In genomic region chr4:42656986-42657792, GRCh38 we compare ENCODE assay signal across 1 cellular context.
A peak's percentile ranks its signal among the peaks of the same experiment; 100 is the strongest.
TF ChIP-seq lines count a peak whose summit lies in the region.

ATP8A1 (minus strand) TSS chr4:42657105; CDS start chr4:42656873, 232 bp downstream.

TF ChIP-seq in HepG2, 621 proteins besides CTCF, POLR2A, EP300 and RAD21 (continued from another document and continues in another):
- TF ChIP-seq, protein P1, sequence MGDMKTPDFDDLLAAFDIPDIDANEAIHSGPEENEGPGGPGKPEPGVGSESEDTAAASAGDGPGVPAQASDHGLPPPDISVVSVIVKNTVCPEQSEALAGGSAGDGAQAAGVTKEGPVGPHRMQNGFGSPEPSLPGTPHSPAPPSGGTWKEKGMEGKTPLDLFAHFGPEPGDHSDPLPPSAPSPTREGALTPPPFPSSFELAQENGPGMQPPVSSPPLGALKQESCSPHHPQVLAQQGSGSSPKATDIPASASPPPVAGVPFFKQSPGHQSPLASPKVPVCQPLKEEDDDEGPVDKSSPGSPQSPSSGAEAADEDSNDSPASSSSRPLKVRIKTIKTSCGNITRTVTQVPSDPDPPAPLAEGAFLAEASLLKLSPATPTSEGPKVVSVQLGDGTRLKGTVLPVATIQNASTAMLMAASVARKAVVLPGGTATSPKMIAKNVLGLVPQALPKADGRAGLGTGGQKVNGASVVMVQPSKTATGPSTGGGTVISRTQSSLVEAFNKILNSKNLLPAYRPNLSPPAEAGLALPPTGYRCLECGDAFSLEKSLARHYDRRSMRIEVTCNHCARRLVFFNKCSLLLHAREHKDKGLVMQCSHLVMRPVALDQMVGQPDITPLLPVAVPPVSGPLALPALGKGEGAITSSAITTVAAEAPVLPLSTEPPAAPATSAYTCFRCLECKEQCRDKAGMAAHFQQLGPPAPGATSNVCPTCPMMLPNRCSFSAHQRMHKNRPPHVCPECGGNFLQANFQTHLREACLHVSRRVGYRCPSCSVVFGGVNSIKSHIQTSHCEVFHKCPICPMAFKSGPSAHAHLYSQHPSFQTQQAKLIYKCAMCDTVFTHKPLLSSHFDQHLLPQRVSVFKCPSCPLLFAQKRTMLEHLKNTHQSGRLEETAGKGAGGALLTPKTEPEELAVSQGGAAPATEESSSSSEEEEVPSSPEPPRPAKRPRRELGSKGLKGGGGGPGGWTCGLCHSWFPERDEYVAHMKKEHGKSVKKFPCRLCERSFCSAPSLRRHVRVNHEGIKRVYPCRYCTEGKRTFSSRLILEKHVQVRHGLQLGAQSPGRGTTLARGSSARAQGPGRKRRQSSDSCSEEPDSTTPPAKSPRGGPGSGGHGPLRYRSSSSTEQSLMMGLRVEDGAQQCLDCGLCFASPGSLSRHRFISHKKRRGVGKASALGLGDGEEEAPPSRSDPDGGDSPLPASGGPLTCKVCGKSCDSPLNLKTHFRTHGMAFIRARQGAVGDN (CRISPR knock-in tag; IDR thresholded peaks at IDR 0.05) = peak; percentile 64
- TF ChIP-seq ZNF143 (CRISPR knock-in tag; IDR thresholded peaks at IDR 0.05) = peak; percentile 30; the same call in 1 of the 2 replicates
- TF ChIP-seq, protein P2, sequence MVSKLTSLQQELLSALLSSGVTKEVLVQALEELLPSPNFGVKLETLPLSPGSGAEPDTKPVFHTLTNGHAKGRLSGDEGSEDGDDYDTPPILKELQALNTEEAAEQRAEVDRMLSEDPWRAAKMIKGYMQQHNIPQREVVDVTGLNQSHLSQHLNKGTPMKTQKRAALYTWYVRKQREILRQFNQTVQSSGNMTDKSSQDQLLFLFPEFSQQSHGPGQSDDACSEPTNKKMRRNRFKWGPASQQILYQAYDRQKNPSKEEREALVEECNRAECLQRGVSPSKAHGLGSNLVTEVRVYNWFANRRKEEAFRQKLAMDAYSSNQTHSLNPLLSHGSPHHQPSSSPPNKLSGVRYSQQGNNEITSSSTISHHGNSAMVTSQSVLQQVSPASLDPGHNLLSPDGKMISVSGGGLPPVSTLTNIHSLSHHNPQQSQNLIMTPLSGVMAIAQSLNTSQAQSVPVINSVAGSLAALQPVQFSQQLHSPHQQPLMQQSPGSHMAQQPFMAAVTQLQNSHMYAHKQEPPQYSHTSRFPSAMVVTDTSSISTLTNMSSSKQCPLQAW (CRISPR knock-in tag; IDR thresholded peaks at IDR 0.05) = peak; percentile 17; the same call in 1 of the 2 replicates
- TF ChIP-seq TEAD3 (CRISPR knock-in tag; optimal IDR thresholded peaks at IDR 0.05; ENCODE audit: borderline replicate concordance) = peak; percentile 59
- TF ChIP-seq RNF2 (conservative IDR thresholded peaks at IDR 0.05; ENCODE audit: low read depth) = peak; percentile 68; the same call in 1 of the 2 replicates
- TF ChIP-seq, protein P3, sequence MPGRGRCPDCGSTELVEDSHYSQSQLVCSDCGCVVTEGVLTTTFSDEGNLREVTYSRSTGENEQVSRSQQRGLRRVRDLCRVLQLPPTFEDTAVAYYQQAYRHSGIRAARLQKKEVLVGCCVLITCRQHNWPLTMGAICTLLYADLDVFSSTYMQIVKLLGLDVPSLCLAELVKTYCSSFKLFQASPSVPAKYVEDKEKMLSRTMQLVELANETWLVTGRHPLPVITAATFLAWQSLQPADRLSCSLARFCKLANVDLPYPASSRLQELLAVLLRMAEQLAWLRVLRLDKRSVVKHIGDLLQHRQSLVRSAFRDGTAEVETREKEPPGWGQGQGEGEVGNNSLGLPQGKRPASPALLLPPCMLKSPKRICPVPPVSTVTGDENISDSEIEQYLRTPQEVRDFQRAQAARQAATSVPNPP (CRISPR knock-in tag; IDR thresholded peaks at IDR 0.05) = 0 out of 2 replicates have a peak, but pooled peaks have one; percentile 22
- TF ChIP-seq, protein P4, sequence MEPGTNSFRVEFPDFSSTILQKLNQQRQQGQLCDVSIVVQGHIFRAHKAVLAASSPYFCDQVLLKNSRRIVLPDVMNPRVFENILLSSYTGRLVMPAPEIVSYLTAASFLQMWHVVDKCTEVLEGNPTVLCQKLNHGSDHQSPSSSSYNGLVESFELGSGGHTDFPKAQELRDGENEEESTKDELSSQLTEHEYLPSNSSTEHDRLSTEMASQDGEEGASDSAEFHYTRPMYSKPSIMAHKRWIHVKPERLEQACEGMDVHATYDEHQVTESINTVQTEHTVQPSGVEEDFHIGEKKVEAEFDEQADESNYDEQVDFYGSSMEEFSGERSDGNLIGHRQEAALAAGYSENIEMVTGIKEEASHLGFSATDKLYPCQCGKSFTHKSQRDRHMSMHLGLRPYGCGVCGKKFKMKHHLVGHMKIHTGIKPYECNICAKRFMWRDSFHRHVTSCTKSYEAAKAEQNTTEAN (CRISPR knock-in tag; conservative IDR thresholded peaks at IDR 0.05) = 0 out of 2 replicates have a peak, but pooled peaks have one; percentile 33
- peak; percentile 91 for TF ChIP-seq ZFY (CRISPR knock-in tag; IDR thresholded peaks at IDR 0.05)
- peak; percentile 92 for TF ChIP-seq PHF8 (CRISPR knock-in tag; IDR thresholded peaks at IDR 0.05)
- peak; percentile 99 for TF ChIP-seq FOXK2 (IDR thresholded peaks at IDR 0.05)
- peak; percentile 91 for TF ChIP-seq ZFX (CRISPR knock-in tag; IDR thresholded peaks at IDR 0.05; ENCODE audit: low read depth)
- TF ChIP-seq ATM (IDR thresholded peaks at IDR 0.05; ENCODE audit: borderline replicate concordance) = no peak
- TF ChIP-seq HOXA3 (CRISPR knock-in tag; IDR thresholded peaks at IDR 0.05) = 0 out of 2 replicates have a peak, but pooled peaks have one; percentile 26
- TF ChIP-seq NR2F1 (CRISPR knock-in tag; IDR thresholded peaks at IDR 0.05) = no peak
- TF ChIP-seq, protein P5, sequence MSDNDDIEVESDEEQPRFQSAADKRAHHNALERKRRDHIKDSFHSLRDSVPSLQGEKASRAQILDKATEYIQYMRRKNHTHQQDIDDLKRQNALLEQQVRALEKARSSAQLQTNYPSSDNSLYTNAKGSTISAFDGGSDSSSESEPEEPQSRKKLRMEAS (IDR thresholded peaks at IDR 0.05) = peak; percentile 62
- no peak; the same call in 1 of the 2 replicates for TF ChIP-seq NCOA1 (CRISPR knock-in tag; IDR thresholded peaks at IDR 0.05)
- peak; percentile 61 for TF ChIP-seq RBFOX2 (IDR thresholded peaks at IDR 0.05; ENCODE audit: low read depth, low read length)
- TF ChIP-seq FOXP1 (IDR thresholded peaks at IDR 0.05) = no peak
- peak; percentile 26; the same call in 1 of the 2 replicates for TF ChIP-seq FOXP1 (CRISPR knock-in tag; IDR thresholded peaks at IDR 0.05)
- TF ChIP-seq U2AF2 (IDR thresholded peaks at IDR 0.05; ENCODE audit: low read depth, low read length) = no peak
- no peak for TF ChIP-seq ZBTB4 (CRISPR knock-in tag; IDR thresholded peaks at IDR 0.05; ENCODE audit: borderline replicate concordance)
- no peak for TF ChIP-seq HMGA1 (CRISPR knock-in tag; conservative IDR thresholded peaks at IDR 0.05)
- TF ChIP-seq ZMYM4 (CRISPR knock-in tag; IDR thresholded peaks at IDR 0.05) = peak; percentile 73
- TF ChIP-seq, protein P6, sequence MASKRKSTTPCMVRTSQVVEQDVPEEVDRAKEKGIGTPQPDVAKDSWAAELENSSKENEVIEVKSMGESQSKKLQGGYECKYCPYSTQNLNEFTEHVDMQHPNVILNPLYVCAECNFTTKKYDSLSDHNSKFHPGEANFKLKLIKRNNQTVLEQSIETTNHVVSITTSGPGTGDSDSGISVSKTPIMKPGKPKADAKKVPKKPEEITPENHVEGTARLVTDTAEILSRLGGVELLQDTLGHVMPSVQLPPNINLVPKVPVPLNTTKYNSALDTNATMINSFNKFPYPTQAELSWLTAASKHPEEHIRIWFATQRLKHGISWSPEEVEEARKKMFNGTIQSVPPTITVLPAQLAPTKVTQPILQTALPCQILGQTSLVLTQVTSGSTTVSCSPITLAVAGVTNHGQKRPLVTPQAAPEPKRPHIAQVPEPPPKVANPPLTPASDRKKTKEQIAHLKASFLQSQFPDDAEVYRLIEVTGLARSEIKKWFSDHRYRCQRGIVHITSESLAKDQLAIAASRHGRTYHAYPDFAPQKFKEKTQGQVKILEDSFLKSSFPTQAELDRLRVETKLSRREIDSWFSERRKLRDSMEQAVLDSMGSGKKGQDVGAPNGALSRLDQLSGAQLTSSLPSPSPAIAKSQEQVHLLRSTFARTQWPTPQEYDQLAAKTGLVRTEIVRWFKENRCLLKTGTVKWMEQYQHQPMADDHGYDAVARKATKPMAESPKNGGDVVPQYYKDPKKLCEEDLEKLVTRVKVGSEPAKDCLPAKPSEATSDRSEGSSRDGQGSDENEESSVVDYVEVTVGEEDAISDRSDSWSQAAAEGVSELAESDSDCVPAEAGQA (IDR thresholded peaks at IDR 0.05; ENCODE audit: low read depth) = no peak
- TF ChIP-seq, protein P6 (CRISPR knock-in tag; IDR thresholded peaks at IDR 0.05; ENCODE audit: borderline replicate concordance) = no peak
- peak; percentile 89 for TF ChIP-seq SP4 (CRISPR knock-in tag; IDR thresholded peaks at IDR 0.05)
- TF ChIP-seq, protein P7, sequence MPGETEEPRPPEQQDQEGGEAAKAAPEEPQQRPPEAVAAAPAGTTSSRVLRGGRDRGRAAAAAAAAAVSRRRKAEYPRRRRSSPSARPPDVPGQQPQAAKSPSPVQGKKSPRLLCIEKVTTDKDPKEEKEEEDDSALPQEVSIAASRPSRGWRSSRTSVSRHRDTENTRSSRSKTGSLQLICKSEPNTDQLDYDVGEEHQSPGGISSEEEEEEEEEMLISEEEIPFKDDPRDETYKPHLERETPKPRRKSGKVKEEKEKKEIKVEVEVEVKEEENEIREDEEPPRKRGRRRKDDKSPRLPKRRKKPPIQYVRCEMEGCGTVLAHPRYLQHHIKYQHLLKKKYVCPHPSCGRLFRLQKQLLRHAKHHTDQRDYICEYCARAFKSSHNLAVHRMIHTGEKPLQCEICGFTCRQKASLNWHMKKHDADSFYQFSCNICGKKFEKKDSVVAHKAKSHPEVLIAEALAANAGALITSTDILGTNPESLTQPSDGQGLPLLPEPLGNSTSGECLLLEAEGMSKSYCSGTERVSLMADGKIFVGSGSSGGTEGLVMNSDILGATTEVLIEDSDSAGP (CRISPR knock-in tag; IDR thresholded peaks at IDR 0.05; ENCODE audit: borderline replicate concordance) = peak; percentile 73
- peak; percentile 79 for TF ChIP-seq MXD3 (CRISPR knock-in tag; IDR thresholded peaks at IDR 0.05)
- TF ChIP-seq, protein P8, sequence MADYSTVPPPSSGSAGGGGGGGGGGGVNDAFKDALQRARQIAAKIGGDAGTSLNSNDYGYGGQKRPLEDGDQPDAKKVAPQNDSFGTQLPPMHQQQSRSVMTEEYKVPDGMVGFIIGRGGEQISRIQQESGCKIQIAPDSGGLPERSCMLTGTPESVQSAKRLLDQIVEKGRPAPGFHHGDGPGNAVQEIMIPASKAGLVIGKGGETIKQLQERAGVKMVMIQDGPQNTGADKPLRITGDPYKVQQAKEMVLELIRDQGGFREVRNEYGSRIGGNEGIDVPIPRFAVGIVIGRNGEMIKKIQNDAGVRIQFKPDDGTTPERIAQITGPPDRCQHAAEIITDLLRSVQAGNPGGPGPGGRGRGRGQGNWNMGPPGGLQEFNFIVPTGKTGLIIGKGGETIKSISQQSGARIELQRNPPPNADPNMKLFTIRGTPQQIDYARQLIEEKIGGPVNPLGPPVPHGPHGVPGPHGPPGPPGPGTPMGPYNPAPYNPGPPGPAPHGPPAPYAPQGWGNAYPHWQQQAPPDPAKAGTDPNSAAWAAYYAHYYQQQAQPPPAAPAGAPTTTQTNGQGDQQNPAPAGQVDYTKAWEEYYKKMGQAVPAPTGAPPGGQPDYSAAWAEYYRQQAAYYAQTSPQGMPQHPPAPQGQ (CRISPR knock-in tag; IDR thresholded peaks at IDR 0.05; ENCODE audit: borderline replicate concordance) = no peak
- TF ChIP-seq ARNTL (CRISPR knock-in tag; IDR thresholded peaks at IDR 0.05) = 0 out of 2 replicates have a peak, but pooled peaks have one; percentile 40
- TF ChIP-seq PPARG (CRISPR knock-in tag; conservative IDR thresholded peaks at IDR 0.05) = no peak
- peak; percentile 47; the same call in 1 of the 2 replicates for TF ChIP-seq ZNF616 (CRISPR knock-in tag; IDR thresholded peaks at IDR 0.05; ENCODE audit: low read depth)
